1 cellular context compared by ENCODE assay signal in the genomic region with DNA sequence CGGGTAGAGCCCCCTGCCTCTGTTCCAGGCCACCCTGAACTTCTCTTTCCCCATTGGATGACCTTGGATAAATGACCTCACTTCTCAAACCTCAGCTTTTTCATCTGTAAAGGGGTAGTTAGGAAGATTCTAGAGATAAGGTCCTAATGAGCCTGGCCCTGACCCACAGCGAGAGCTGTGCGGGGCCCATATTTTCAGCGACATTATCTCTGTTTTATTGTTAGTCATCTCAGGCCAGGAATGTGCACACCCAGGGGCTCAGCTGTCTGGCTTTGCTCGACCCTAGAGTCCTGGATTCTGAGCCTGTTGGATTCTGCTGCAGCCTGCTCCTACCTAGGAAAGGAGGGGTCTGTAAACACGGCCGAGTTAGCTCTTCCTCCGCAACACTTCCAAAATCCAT.
TF ChIP-seq lines count a peak whose summit lies in the region.

No MANE protein-coding gene starts in this region.

TF ChIP-seq in WTC11, 78 proteins besides CTCF, POLR2A, EP300 and RAD21 (continued from another document):
- TF ChIP-seq FOXP4 (CRISPR knock-in tag; IDR thresholded peaks at IDR 0.05), result no peak
- no peak for TF ChIP-seq ZNF138 (CRISPR knock-in tag; conservative IDR thresholded peaks at IDR 0.05)
- TF ChIP-seq MLX (CRISPR knock-in tag; IDR thresholded peaks at IDR 0.05), result no peak
- no peak for TF ChIP-seq E2F1 (CRISPR knock-in tag; IDR thresholded peaks at IDR 0.05)
- TF ChIP-seq ZNF423 (CRISPR knock-in tag; IDR thresholded peaks at IDR 0.05), result no peak
- TF ChIP-seq, protein P1, sequence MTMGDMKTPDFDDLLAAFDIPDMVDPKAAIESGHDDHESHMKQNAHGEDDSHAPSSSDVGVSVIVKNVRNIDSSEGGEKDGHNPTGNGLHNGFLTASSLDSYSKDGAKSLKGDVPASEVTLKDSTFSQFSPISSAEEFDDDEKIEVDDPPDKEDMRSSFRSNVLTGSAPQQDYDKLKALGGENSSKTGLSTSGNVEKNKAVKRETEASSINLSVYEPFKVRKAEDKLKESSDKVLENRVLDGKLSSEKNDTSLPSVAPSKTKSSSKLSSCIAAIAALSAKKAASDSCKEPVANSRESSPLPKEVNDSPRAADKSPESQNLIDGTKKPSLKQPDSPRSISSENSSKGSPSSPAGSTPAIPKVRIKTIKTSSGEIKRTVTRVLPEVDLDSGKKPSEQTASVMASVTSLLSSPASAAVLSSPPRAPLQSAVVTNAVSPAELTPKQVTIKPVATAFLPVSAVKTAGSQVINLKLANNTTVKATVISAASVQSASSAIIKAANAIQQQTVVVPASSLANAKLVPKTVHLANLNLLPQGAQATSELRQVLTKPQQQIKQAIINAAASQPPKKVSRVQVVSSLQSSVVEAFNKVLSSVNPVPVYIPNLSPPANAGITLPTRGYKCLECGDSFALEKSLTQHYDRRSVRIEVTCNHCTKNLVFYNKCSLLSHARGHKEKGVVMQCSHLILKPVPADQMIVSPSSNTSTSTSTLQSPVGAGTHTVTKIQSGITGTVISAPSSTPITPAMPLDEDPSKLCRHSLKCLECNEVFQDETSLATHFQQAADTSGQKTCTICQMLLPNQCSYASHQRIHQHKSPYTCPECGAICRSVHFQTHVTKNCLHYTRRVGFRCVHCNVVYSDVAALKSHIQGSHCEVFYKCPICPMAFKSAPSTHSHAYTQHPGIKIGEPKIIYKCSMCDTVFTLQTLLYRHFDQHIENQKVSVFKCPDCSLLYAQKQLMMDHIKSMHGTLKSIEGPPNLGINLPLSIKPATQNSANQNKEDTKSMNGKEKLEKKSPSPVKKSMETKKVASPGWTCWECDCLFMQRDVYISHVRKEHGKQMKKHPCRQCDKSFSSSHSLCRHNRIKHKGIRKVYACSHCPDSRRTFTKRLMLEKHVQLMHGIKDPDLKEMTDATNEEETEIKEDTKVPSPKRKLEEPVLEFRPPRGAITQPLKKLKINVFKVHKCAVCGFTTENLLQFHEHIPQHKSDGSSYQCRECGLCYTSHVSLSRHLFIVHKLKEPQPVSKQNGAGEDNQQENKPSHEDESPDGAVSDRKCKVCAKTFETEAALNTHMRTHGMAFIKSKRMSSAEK (CRISPR knock-in tag; IDR thresholded peaks at IDR 0.05; ENCODE audit: borderline replicate concordance), result no peak
TF ChIP-seq in WTC11: peak in this region for 0.
